11 cellular contexts compared by ENCODE assay signal in genomic region chr3:187150599-187150998, GRCh38. TPM values are rescaled to one million over a fixed set of nuclear protein-coding genes. Genes with fewer than 3 reads are reported as not detected.
DNase-seq lines count a peak whose midpoint lies in the region; ATAC-seq, FAIRE-seq and TF ChIP-seq lines count a peak whose summit lies in the region.
"Had no signal": no experiment of that assay in that cellular context is flagged by ENCODE, and none has a peak within 500 bp of the region (broad histone marks: within the 10 kb centered on the region; RNA-seq: fewer than 3 reads in every experiment).

No MANE protein-coding gene starts in this region.

- H3K9me3 Mint-ChIP-seq in activated CD4-positive, alpha-beta T cell treated with anti-CD3 and anti-CD28 coated beads, Interleukin-2, amount 10 ng/mL, durations not matched to agents 7 days and 5 days, result peaks cover 9% of the 10 kb centered on the region

- H3K27me3 Mint-ChIP-seq in activated CD4-positive, alpha-beta T cell treated with anti-CD3 and anti-CD28 coated beads, Interleukin-2, amount 10 ng/mL, durations not matched to agents 7 days and 5 days, result peaks cover 41% of the 10 kb centered on the region
- H3K27me3 Mint-ChIP-seq: activated naive CD8-positive, alpha-beta T cell had no signal

- H3K9me3 ChIP-seq in cardiac muscle cell (ENCODE audit: low read depth), result no peaks in the 10 kb centered on the region
- peaks cover 0 to 11% (median 0%) of the 10 kb centered on the region in 11 donors for H3K9me3 ChIP-seq in heart right ventricle

- TF ChIP-seq CTCF in cardiac muscle cell (IDR thresholded peaks at IDR 0.05; ENCODE audit: low read depth, low read length) (peak; percentile 7), heart right ventricle (IDR thresholded peaks at IDR 0.05) (peak in 3 of 9 donors; percentile 12 to 39 (median 23)), fibroblast of villous mesenchyme (IDR thresholded peaks at IDR 0.05; ENCODE audit: insufficient read depth, low read depth, low read length) (peak; percentile 18)

- H3K36me3 ChIP-seq in cardiac muscle cell, result no peaks in the 10 kb centered on the region
- H3K36me3 ChIP-seq in heart right ventricle, result no peaks in the 10 kb centered on the region

- TF ChIP-seq POLR2A in GM12892 (IDR thresholded peaks at IDR 0.05; ENCODE audit: low read depth, low read length), result no peak

- no peak for ATAC-seq in heart right ventricle
- ATAC-seq in GM21529 (IDR thresholded peaks at IDR 0.05; ENCODE audit: unreplicated experiment), result no peak
- no peak for ATAC-seq in HG03378 (IDR thresholded peaks at IDR 0.05; ENCODE audit: unreplicated experiment)

- no peak overlapping the region for H3K4me3 Mint-ChIP-seq in activated CD4-positive, alpha-beta T cell treated with anti-CD3 and anti-CD28 coated beads, Interleukin-2, amount 10 ng/mL, durations not matched to agents 7 days and 5 days
- H3K4me3 Mint-ChIP-seq: activated naive CD8-positive, alpha-beta T cell had no signal

- POLR2A ChIA-PET in activated CD4-positive, alpha-beta T cell treated with anti-CD3 and anti-CD28 coated beads, Interleukin-2, amount 10 ng/mL, durations not matched to agents 7 days and 5 days (lab: Charles Lee), result no interaction called here

- H3K4me3 ChIP-seq in cardiac muscle cell (no peak overlapping the region), heart right ventricle (no peak overlapping the region), fibroblast of villous mesenchyme (ENCODE audit: low read depth, low read length) (no peak overlapping the region)

- DNase-seq in cardiac muscle cell (ENCODE audit: low read depth in 1 of 2, low spot score in 1 of 2) (no peak), heart right ventricle (no peak), fibroblast of villous mesenchyme (ENCODE audit: low read depth) (no peak), GM12892 (ENCODE audit: insufficient read length) (no peak)
- peak; percentile 59 for DNase-seq in activated CD4-positive, alpha-beta T cell treated with anti-CD3 and anti-CD28 coated beads, Interleukin-2, amount 10 ng/mL, durations not matched to agents 7 days and 5 days
- peak; percentile 26 to 51 for DNase-seq in stimulated activated CD8-positive, alpha-beta memory T cell treated with anti-CD3 and anti-CD28 coated beads, Interleukin-7, amount 100 ng/mL, for 4 hours (ENCODE audit: low read depth in 2 of 2)

- no peaks in the 10 kb centered on the region for H3K4me1 ChIP-seq in cardiac muscle cell (ENCODE audit: low read depth)
- no peaks in the 10 kb centered on the region for H3K4me1 ChIP-seq in heart right ventricle
- H3K4me1 ChIP-seq: parathyroid adenoma had no signal

- intact Hi-C loops in heart right ventricle (cut with DNase I), result no loop called here

- H3K27ac ChIP-seq in cardiac muscle cell, result no peak overlapping the region
- no peak overlapping the region for H3K27ac ChIP-seq in heart right ventricle
- H3K27ac ChIP-seq: parathyroid adenoma had no signal

- FAIRE-seq in GM12892 (lab: Jason Lieb, UNC), result no peak
- FAIRE-seq: G401.6 had no signal

- no peaks in the 10 kb centered on the region for H3K27me3 ChIP-seq in cardiac muscle cell
- H3K27me3 ChIP-seq in heart right ventricle, result no peaks in the 10 kb centered on the region

- H3K27ac Mint-ChIP-seq in activated CD4-positive, alpha-beta T cell treated with anti-CD3 and anti-CD28 coated beads, Interleukin-2, amount 10 ng/mL, durations not matched to agents 7 days and 5 days, result no peak overlapping the region
- H3K27ac Mint-ChIP-seq: activated naive CD8-positive, alpha-beta T cell had no signal

- peaks cover 7% of the 10 kb centered on the region for H3K36me3 Mint-ChIP-seq in activated CD4-positive, alpha-beta T cell treated with anti-CD3 and anti-CD28 coated beads, Interleukin-2, amount 10 ng/mL, durations not matched to agents 7 days and 5 days (ENCODE audit: low read depth)

- CTCF ChIA-PET in activated CD4-positive, alpha-beta T cell treated with anti-CD3 and anti-CD28 coated beads, Interleukin-2, amount 10 ng/mL, durations not matched to agents 7 days and 5 days (lab: Charles Lee), result interaction anchor here (0.7 to 5.6 kb wide), 15 partner anchors 9 to 532 kb away, joined by 3 to 72 read pairs (median 4); partner anchors contain the start of genes RPL39L and ST6GAL1

- WGBS in heart right ventricle, 2 donors, result 77 to 78% methylated on average over 2 of the region's 2 CpGs

- H3K4me1 Mint-ChIP-seq in activated CD4-positive, alpha-beta T cell treated with anti-CD3 and anti-CD28 coated beads, Interleukin-2, amount 10 ng/mL, durations not matched to agents 7 days and 5 days, result peaks cover 3% of the 10 kb centered on the region

RNA-seq across cellular contexts. Expression of gene RPL39L, which starts 11.3 kb away (rescaled TPM):
- total RNA-seq in cardiac muscle cell (29.7 and 56.2 TPM in 2 replicates), heart right ventricle (1 to 10 TPM; 3.5 to 7.4 (median 5.6) TPM), fibroblast of villous mesenchyme (24.2 and 24.8 TPM in 2 replicates)
- polyA plus RNA-seq in cardiac muscle cell (24.8 and 59.8 TPM in 2 replicates), heart right ventricle (10 to 100 TPM in 1 of 2 donors, under 1 TPM in 1; 0.44 to 17.8 TPM)
- total RNA-seq in activated CD4-positive, alpha-beta T cell treated with anti-CD3 and anti-CD28 coated beads, Interleukin-2, amount 10 ng/mL, durations not matched to agents 7 days and 5 days, result 10 to 100 TPM; 18.4 to 20.4 TPM
- polyA plus RNA-seq in GM12892 (2012; ENCODE audit: missing spikeins), result 23.5 TPM

RNA-seq across cellular contexts. Expression of gene RTP1, which starts 46.7 kb away (rescaled TPM):
- total RNA-seq in cardiac muscle cell (not detected in 2 replicates), heart right ventricle (under 1 TPM in 1 of 10 donors, not detected in 9; 0.11 TPM), fibroblast of villous mesenchyme (not detected in 2 replicates)
- polyA plus RNA-seq in cardiac muscle cell (not detected in 2 replicates), heart right ventricle (not detected)
- total RNA-seq in activated CD4-positive, alpha-beta T cell treated with anti-CD3 and anti-CD28 coated beads, Interleukin-2, amount 10 ng/mL, durations not matched to agents 7 days and 5 days, result not detected
- not detected for polyA plus RNA-seq in GM12892 (2012; ENCODE audit: missing spikeins)

Comparison
In these comparisons a context has a peak if more than half of its experiments do, and no peak if none do; other contexts are left out.
1. DNase-seq: peak in activated CD4-positive, alpha-beta T cell treated with anti-CD3 and anti-CD28 coated beads, Interleukin-2, amount 10 ng/mL, durations not matched to agents 7 days and 5 days (single experiment) and stimulated activated CD8-positive, alpha-beta memory T cell treated with anti-CD3 and anti-CD28 coated beads, Interleukin-7, amount 100 ng/mL, for 4 hours (2 of 2); none in cardiac muscle cell (0 of 2), heart right ventricle (0 of 2), fibroblast of villous mesenchyme (single experiment) and GM12892 (single experiment).